Comparison of ENCODE assay signal across 18 cellular contexts in genomic region chr4:7944568-7945220, GRCh38. TPM values are rescaled to one million over a fixed set of nuclear protein-coding genes. Genes with fewer than 3 reads are reported as not detected.
DNase-seq lines count a peak whose midpoint lies in the region; FAIRE-seq and TF ChIP-seq lines count a peak whose summit lies in the region.
"Had no signal": no experiment of that assay in that cellular context is flagged by ENCODE, and none has a peak within 500 bp of the region (broad histone marks: within the 10 kb centered on the region; RNA-seq: fewer than 3 reads in every experiment).

No MANE protein-coding gene starts in this region.

- peaks cover 59% of the 10 kb centered on the region for H3K4me1 Mint-ChIP-seq in mesothelial cell of epicardium

- DNase-seq in ACHN (peak; percentile 57), HuH-7.5 (ENCODE audit: low spot score) (peak; percentile 58), glomerular visceral epithelial cell (ENCODE audit: extremely low spot score) (peak; percentile 33), mesothelial cell of epicardium (ENCODE audit: low spot score in 2 of 2, unreplicated experiment in 2 of 2) (no peak), kidney (no peak), NOMO-1 treated with dmso at 0.1 percent for 144 hours (lab: John Stamatoyannopoulos, UW; ENCODE audit: unreplicated experiment) (no peak), NCI-H2081 (lab: John Stamatoyannopoulos, UW) (no peak)
- DNase-seq in stimulated activated CD4-positive, alpha-beta T cell treated with anti-CD3 and anti-CD28 coated beads, Interleukin-2, amount 100 ng/mL, for 48 hours: no peak
- DNase-seq: AML-193; CD4-positive, CD25-positive, alpha-beta regulatory T cell; KBM-7; NCI-H1436 treated with DMSO at 0.1 percent for 48 hours; NCI-H2107; NCI-H446 treated with DMSO at 0.1 percent for 48 hours; NCI-H774; Right ventricle myocardium superior had no signal

- no peak overlapping the region for H3K4me3 ChIP-seq in kidney (ENCODE audit: low read length in 2 of 2)
- H3K4me3 ChIP-seq: Peyer's patch had no signal

- H3K27ac Mint-ChIP-seq in mesothelial cell of epicardium: peak overlapping the region; percentile 66
- H3K27ac Mint-ChIP-seq: CD4-positive, CD25-positive, alpha-beta regulatory T cell had no signal

- H3K4me1 ChIP-seq in kidney (ENCODE audit: control insufficient read depth in 1 of 2, insufficient read depth in 1 of 2, low read depth in 1 of 2, low read length in 2 of 2): peaks cover 0 to 4% of the 10 kb centered on the region in 2 donors

- H3K27ac ChIP-seq in kidney (ENCODE audit: low read depth in 2 of 2, low read length in 2 of 2): no peak overlapping the region
- H3K27ac ChIP-seq: Peyer's patch had no signal

- H3K27me3 Mint-ChIP-seq in mesothelial cell of epicardium (ENCODE audit: low read depth): no peaks in the 10 kb centered on the region
- H3K27me3 Mint-ChIP-seq: CD4-positive, CD25-positive, alpha-beta regulatory T cell had no signal

- H3K36me3 ChIP-seq in kidney (ENCODE audit: control insufficient read depth in 1 of 2, insufficient read depth in 2 of 2, low read length in 2 of 2): no peaks in the 10 kb centered on the region
- H3K36me3 ChIP-seq: Peyer's patch had no signal

- H3K36me3 Mint-ChIP-seq in mesothelial cell of epicardium: no peaks in the 10 kb centered on the region
- H3K36me3 Mint-ChIP-seq: CD4-positive, CD25-positive, alpha-beta regulatory T cell had no signal

- H3K4me3 Mint-ChIP-seq in mesothelial cell of epicardium: no peak overlapping the region
- H3K4me3 Mint-ChIP-seq: CD4-positive, CD25-positive, alpha-beta regulatory T cell had no signal

- TF ChIP-seq CTCF in mesothelial cell of epicardium (IDR thresholded peaks at IDR 0.05; ENCODE audit: unreplicated experiment): no peak
- no peak for TF ChIP-seq CTCF in kidney (IDR thresholded peaks at IDR 0.05; ENCODE audit: borderline replicate concordance, extremely low read depth, insufficient read depth)

- H3K9me3 Mint-ChIP-seq in mesothelial cell of epicardium: no peaks in the 10 kb centered on the region

- no peaks in the 10 kb centered on the region for H3K9me3 ChIP-seq in kidney (ENCODE audit: control insufficient read depth in 1 of 2, low read length in 2 of 2)

- FAIRE-seq in kidney (lab: Jason Lieb, UNC): no peak
- FAIRE-seq: G401.6 had no signal

- in situ Hi-C loops in ACHN (cut with HindIII; ENCODE audit: low pct_ligation_motif_present, low pct_unique_long_range_greater_than_20kb, low sequenced_read_pairs): loop anchor here (25.0 kb wide), 1 partner anchor 132 kb away; no protein-coding TSS in a partner anchor

- no peak overlapping the region for H3K9ac ChIP-seq in kidney (ENCODE audit: low read length in 2 of 2)

- intact Hi-C loops in kidney (cut with DNase I): no loop called here

RNA-seq across cellular contexts. Expression of gene AFAP1, which starts 5.0 kb away (rescaled TPM):
- total RNA-seq in mesothelial cell of epicardium: 75.4 to 82.4 TPM (median 79.1 TPM) in 3 replicates
- 26.3 TPM for total RNA-seq in kidney
- polyA plus RNA-seq in kidney (ENCODE audit: insufficient read depth, low read depth, low replicate concordance): 2.6 TPM

Comparison
In these comparisons a context has a peak if more than half of its experiments do, and no peak if none do; other contexts are left out.
1. DNase-seq: peak in ACHN (single experiment), HuH-7.5 (single experiment) and glomerular visceral epithelial cell (single experiment); none in mesothelial cell of epicardium (0 of 2), stimulated activated CD4-positive, alpha-beta T cell treated with anti-CD3 and anti-CD28 coated beads, Interleukin-2, amount 100 ng/mL, for 48 hours (0 of 2), kidney (single experiment), NOMO-1 treated with dmso at 0.1 percent for 144 hours (single experiment) and NCI-H2081 (0 of 2).